ENCODE assay signal across 15 cellular contexts in genomic region chr1:165560834-165561233, GRCh38. TPM values are rescaled to one million over a fixed set of nuclear protein-coding genes. Genes with fewer than 3 reads are reported as not detected.
DNase-seq lines count a peak whose midpoint lies in the region; ATAC-seq and TF ChIP-seq lines count a peak whose summit lies in the region.
"Had no signal": no experiment of that assay in that cellular context is flagged by ENCODE, and none has a peak within 500 bp of the region (broad histone marks: within the 10 kb centered on the region; RNA-seq: fewer than 3 reads in every experiment).

No MANE protein-coding gene starts in this region.

- H3K27me3 Mint-ChIP-seq in GM23338 (ENCODE audit: insufficient read depth, low read depth, poor library complexity) (no peaks in the 10 kb centered on the region), endodermal cell (ENCODE audit: insufficient read depth) (peaks cover 17% of the 10 kb centered on the region)

- TF ChIP-seq CTCF in GM23338 (conservative IDR thresholded peaks at IDR 0.05; ENCODE audit: low read depth in 2 of 2) (no peak), endodermal cell (conservative IDR thresholded peaks at IDR 0.05) (no peak)

- 50 to 58% methylated on average over 1 to 5 of the region's 5 CpGs for WGBS in endodermal cell (ENCODE audit: insufficient coverage in 1 of 2, insufficient read length in 1 of 2), 2 experiments

- ATAC-seq in GM23338, result peak; percentile 74

- H2AFZ ChIP-seq in GM23338, result peak overlapping the region; percentile 80; the same call in 1 of the 2 replicates

- no peaks in the 10 kb centered on the region for H3K9me2 ChIP-seq in GM23338 (ENCODE audit: insufficient read depth)

- H3K79me2 ChIP-seq in GM23338 (replicated peaks; ENCODE audit: insufficient read depth), result no peaks in the 10 kb centered on the region

- H3K36me3 ChIP-seq in GM23338 (ENCODE audit: insufficient read depth), result no peaks in the 10 kb centered on the region
- no peaks in the 10 kb centered on the region for H3K36me3 ChIP-seq in endodermal cell (ENCODE audit: control insufficient read depth, insufficient read depth, low read length)

- no peak overlapping the region for H3K4me3 ChIP-seq in GM23338
- no peak overlapping the region for H3K4me3 ChIP-seq in endodermal cell (ENCODE audit: low read length)

- H3K9me3 ChIP-seq in endodermal cell (ENCODE audit: control insufficient read depth, low read length), result no peaks in the 10 kb centered on the region

- H3K36me3 Mint-ChIP-seq in GM23338 (ENCODE audit: low read depth), result no peaks in the 10 kb centered on the region
- H3K36me3 Mint-ChIP-seq in endodermal cell (ENCODE audit: low read depth), result no peaks in the 10 kb centered on the region
- H3K36me3 Mint-ChIP-seq: CD4-positive, CD25-positive, alpha-beta regulatory T cell had no signal

- DNase-seq in COR-L47 (lab: John Stamatoyannopoulos, UW) (peak; percentile 18), GM23338 (ENCODE audit: low spot score) (peak; percentile 18), endodermal cell (peak; percentile 58), iPS-NIHi11 (ENCODE audit: low spot score) (peak; percentile 12), hippocampal formation (lab: John Stamatoyannopoulos, UW) (no peak), NOMO-1 treated with dmso at 0.1 percent for 144 hours (lab: John Stamatoyannopoulos, UW; ENCODE audit: unreplicated experiment) (no peak), DMS 273 (lab: John Stamatoyannopoulos, UW; ENCODE audit: unreplicated experiment) (no peak)
- DNase-seq: ACHN; Calu3; CD4-positive, CD25-positive, alpha-beta regulatory T cell; GOT3; NCI-H1436; NCI-H2029 treated with DMSO at 0.1 percent for 48 hours; NCI-H774; SIG-M5 had no signal

- H3K27ac Mint-ChIP-seq in GM23338 (no peak overlapping the region), endodermal cell (no peak overlapping the region)
- H3K27ac Mint-ChIP-seq: CD4-positive, CD25-positive, alpha-beta regulatory T cell had no signal

- no peaks in the 10 kb centered on the region for H3K9me3 Mint-ChIP-seq in GM23338
- H3K9me3 Mint-ChIP-seq in endodermal cell, result no peaks in the 10 kb centered on the region

- H3K4me3 Mint-ChIP-seq in GM23338 (no peak overlapping the region), endodermal cell (no peak overlapping the region)
- H3K4me3 Mint-ChIP-seq: CD4-positive, CD25-positive, alpha-beta regulatory T cell had no signal

- H3K27me3 ChIP-seq in GM23338 (ENCODE audit: insufficient read depth) (peaks cover 5% of the 10 kb centered on the region), endodermal cell (ENCODE audit: control insufficient read depth, insufficient read depth, low read length, poor library complexity, severe bottlenecking) (no peaks in the 10 kb centered on the region)

- no peak overlapping the region for H3K9ac ChIP-seq in endodermal cell (ENCODE audit: extremely low read depth, low read length, poor library complexity, severe bottlenecking)

- peak overlapping the region; percentile 41; the same call in 1 of the 2 replicates for H3K4me2 ChIP-seq in GM23338

- H3F3A ChIP-seq in GM23338 (replicated peaks; ENCODE audit: low read depth), result no peaks in the 10 kb centered on the region

- H3K27ac ChIP-seq in GM23338 (ENCODE audit: low read depth), result no peak overlapping the region
- H3K27ac ChIP-seq in endodermal cell (ENCODE audit: low read depth, low read length), result no peak overlapping the region

- peaks cover 17% of the 10 kb centered on the region for H3K4me1 ChIP-seq in GM23338 (ENCODE audit: insufficient read depth)
- no peaks in the 10 kb centered on the region for H3K4me1 ChIP-seq in endodermal cell (ENCODE audit: control insufficient read depth, insufficient read depth, low read length)

- no peaks in the 10 kb centered on the region for H4K20me1 ChIP-seq in GM23338 (replicated peaks; ENCODE audit: insufficient read depth)

- H3K4me1 Mint-ChIP-seq in GM23338 (peaks cover 16% of the 10 kb centered on the region), endodermal cell (peaks cover 8% of the 10 kb centered on the region)

TF ChIP-seq in GM23338, 12 proteins besides CTCF, POLR2A, EP300 and RAD21:
- TF ChIP-seq ETS1 (IDR thresholded peaks at IDR 0.05), result no peak
- TF ChIP-seq NANOG (IDR thresholded peaks at IDR 0.05; ENCODE audit: borderline replicate concordance), result peak; percentile 52; the same call in 1 of the 2 replicates
- no peak for TF ChIP-seq CREB1 (CRISPR knock-in tag; IDR thresholded peaks at IDR 0.05; ENCODE audit: low read depth)
- no peak for TF ChIP-seq JUNB (IDR thresholded peaks at IDR 0.05; ENCODE audit: unreplicated experiment)
TF ChIP-seq in GM23338: peak in this region for 1.

RNA-seq across cellular contexts. Expression of gene LRRC52, which starts 17.0 kb away (rescaled TPM):
- total RNA-seq in GM23338 (2014; rRNA removed; shearing (Covaris generic)), result not detected in 2 replicates
- not detected in 2 replicates for polyA plus RNA-seq in GM23338 (2016; fragmentation: Nextera tagmentation; extraction: Ambion mirVana)
- total RNA-seq in endodermal cell, result not detected
- polyA plus RNA-seq in endodermal cell (2013, experiment 1 of 2), result not detected
- not detected for polyA plus RNA-seq in endodermal cell (2013, experiment 2 of 2)
- total RNA-seq: Calu3; CD4-positive, CD25-positive, alpha-beta regulatory T cell had no signal
- polyA plus RNA-seq: CD4-positive, CD25-positive, alpha-beta regulatory T cell had no signal

Comparison
In these comparisons a context has a peak if more than half of its experiments do, and no peak if none do; other contexts are left out.
1. DNase-seq: peak in COR-L47 (single experiment), GM23338 (single experiment), endodermal cell (single experiment) and iPS-NIHi11 (single experiment); none in hippocampal formation (0 of 2), NOMO-1 treated with dmso at 0.1 percent for 144 hours (single experiment) and DMS 273 (single experiment).